In the genomic region with DNA sequence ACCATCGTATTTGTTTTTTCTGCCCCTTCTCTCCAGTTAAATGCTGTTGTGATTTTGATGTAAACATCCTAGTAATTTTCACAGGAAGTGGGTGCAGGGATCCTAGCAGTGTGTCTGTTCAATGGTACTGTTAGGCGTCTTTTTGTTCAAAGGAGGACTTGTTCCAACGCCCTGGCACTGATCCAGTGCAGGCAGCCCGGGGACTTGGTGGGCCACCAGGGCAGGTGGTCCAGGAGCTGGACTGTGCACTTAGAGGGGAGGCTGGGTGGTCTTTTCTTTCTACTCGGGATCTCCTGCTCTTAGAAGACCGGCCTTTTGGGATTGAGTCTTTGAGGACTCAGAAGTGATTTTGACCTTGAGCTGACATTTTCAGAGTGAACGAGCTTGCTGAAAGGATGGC, we compare ENCODE assay signal across 17 cellular contexts. TPM values are rescaled to one million over a fixed set of nuclear protein-coding genes. Genes with fewer than 3 reads are reported as not detected.
DNase-seq lines count a peak whose midpoint lies in the region; ATAC-seq and TF ChIP-seq lines count a peak whose summit lies in the region.
"Had no signal": no experiment of that assay in that cellular context is flagged by ENCODE, and none has a peak within 500 bp of the region (broad histone marks: within the 10 kb centered on the region; RNA-seq: fewer than 3 reads in every experiment).

No MANE protein-coding gene starts in this region.

- 60 to 65% methylated on average over 7 of the region's 7 CpGs for WGBS in sigmoid colon, 2 donors
- 40 to 65% methylated on average over 4 to 7 of the region's 7 CpGs for WGBS in gastroesophageal sphincter (ENCODE audit: low coverage in 1 of 2), 2 donors

- CTCF ChIA-PET in T-cell (lab: Charles Lee): no interaction called here

- peaks cover 58% of the 10 kb centered on the region for H3K4me1 ChIP-seq in CD4-positive, CD25-positive, alpha-beta regulatory T cell (ENCODE audit: control insufficient read depth, insufficient read depth, low read length, poor library complexity, severe bottlenecking)
- H3K4me1 ChIP-seq in sigmoid colon (no peaks in the 10 kb centered on the region), gastroesophageal sphincter (no peaks in the 10 kb centered on the region)
- H3K4me1 ChIP-seq: BLaER1, Peyer's patch had no signal

- intact Hi-C loops in sigmoid colon (cut with DNase I): no loop called here

- no peak for TF ChIP-seq EP300 in sigmoid colon (IDR thresholded peaks at IDR 0.05)
- TF ChIP-seq EP300 in gastroesophageal sphincter (IDR thresholded peaks at IDR 0.05): no peak

- no peak for ATAC-seq in CD4-positive, CD25-positive, alpha-beta regulatory T cell (ENCODE audit: low read depth in 2 of 2)
- no peak for ATAC-seq in T-cell (replicated peaks in 1 of 4)
- no peak for ATAC-seq in activated T-cell treated with anti-CD3 and anti-CD28 coated beads, Interleukin-2, amount 50 U/mL, for 4 hours
- ATAC-seq in HG03095 (IDR thresholded peaks at IDR 0.05; ENCODE audit: unreplicated experiment): no peak
- ATAC-seq in gastroesophageal sphincter: no peak
- ATAC-seq: T-helper 17 cell had no signal

- peak overlapping the region; percentile 86 for H3K27ac ChIP-seq in CD4-positive, CD25-positive, alpha-beta regulatory T cell (ENCODE audit: insufficient read depth, low read length, poor library complexity, severe bottlenecking)
- H3K27ac ChIP-seq in sigmoid colon (no peak overlapping the region), gastroesophageal sphincter (no peak overlapping the region)
- H3K27ac ChIP-seq: BLaER1 had no signal

- TF ChIP-seq POLR2A in sigmoid colon (IDR thresholded peaks at IDR 0.05) (no peak), gastroesophageal sphincter (IDR thresholded peaks at IDR 0.05) (no peak)

- no peaks in the 10 kb centered on the region for H3K36me3 ChIP-seq in CD4-positive, CD25-positive, alpha-beta regulatory T cell (ENCODE audit: control insufficient read depth, insufficient read depth, low read length)
- H3K36me3 ChIP-seq in sigmoid colon: no peaks in the 10 kb centered on the region
- H3K36me3 ChIP-seq in gastroesophageal sphincter: no peaks in the 10 kb centered on the region
- H3K36me3 ChIP-seq: BLaER1, Peyer's patch had no signal

- peak overlapping the region; percentile 96 to 99 (median 97) for H3K27ac Mint-ChIP-seq in CD4-positive, CD25-positive, alpha-beta regulatory T cell
- peak overlapping the region; percentile 69 to 82 for H3K27ac Mint-ChIP-seq in T-cell
- H3K27ac Mint-ChIP-seq: H9 had no signal

- peak overlapping the region; percentile 49 for H3K4me3 ChIP-seq in CD4-positive, CD25-positive, alpha-beta regulatory T cell (ENCODE audit: low read depth, low read length)
- no peak overlapping the region for H3K4me3 ChIP-seq in sigmoid colon
- no peak overlapping the region for H3K4me3 ChIP-seq in gastroesophageal sphincter
- H3K4me3 ChIP-seq: BLaER1, Peyer's patch had no signal

- peaks cover 4% of the 10 kb centered on the region for H3K27me3 Mint-ChIP-seq in CD4-positive, CD25-positive, alpha-beta regulatory T cell
- H3K27me3 Mint-ChIP-seq in T-cell: peaks cover 0 to 3% of the 10 kb centered on the region in 2 donors
- H3K27me3 Mint-ChIP-seq in activated T-cell treated with anti-CD3 and anti-CD28 coated beads, Interleukin-2, amount 50 U/mL, for 4 hours (ENCODE audit: low read depth): peaks cover 3% of the 10 kb centered on the region

- no peaks in the 10 kb centered on the region for H3K9me3 ChIP-seq in CD4-positive, CD25-positive, alpha-beta regulatory T cell (ENCODE audit: control insufficient read depth in 2 of 2, low read length in 2 of 2)
- H3K9me3 ChIP-seq in sigmoid colon (peaks cover 0 to 4% (median 0%) of the 10 kb centered on the region in 4 donors), gastroesophageal sphincter (no peaks in the 10 kb centered on the region)
- H3K9me3 ChIP-seq: Peyer's patch had no signal

- H3K9me3 Mint-ChIP-seq in CD4-positive, CD25-positive, alpha-beta regulatory T cell: peaks cover 0 to 1% (median 0%) of the 10 kb centered on the region in 7 donors
- H3K9me3 Mint-ChIP-seq in T-cell: no peaks in the 10 kb centered on the region
- no peaks in the 10 kb centered on the region for H3K9me3 Mint-ChIP-seq in activated T-cell treated with anti-CD3 and anti-CD28 coated beads, Interleukin-2, amount 50 U/mL, for 4 hours
- H3K9me3 Mint-ChIP-seq: H9 had no signal

- TF ChIP-seq CTCF in sigmoid colon (IDR thresholded peaks at IDR 0.05): no peak
- TF ChIP-seq CTCF in gastroesophageal sphincter (IDR thresholded peaks at IDR 0.05): no peak

- peaks cover under 1% of the 10 kb centered on the region for H3K36me3 Mint-ChIP-seq in CD4-positive, CD25-positive, alpha-beta regulatory T cell
- H3K36me3 Mint-ChIP-seq in T-cell: no peaks in the 10 kb centered on the region
- no peaks in the 10 kb centered on the region for H3K36me3 Mint-ChIP-seq in activated T-cell treated with anti-CD3 and anti-CD28 coated beads, Interleukin-2, amount 50 U/mL, for 4 hours (ENCODE audit: insufficient read depth)

- H3K27me3 ChIP-seq in CD4-positive, CD25-positive, alpha-beta regulatory T cell (ENCODE audit: control insufficient read depth, insufficient read depth, low read length): no peaks in the 10 kb centered on the region
- H3K27me3 ChIP-seq in sigmoid colon (peaks cover 0 to 12% (median 0%) of the 10 kb centered on the region in 3 donors), gastroesophageal sphincter (peaks cover 45% of the 10 kb centered on the region)
- H3K27me3 ChIP-seq: BLaER1, Peyer's patch had no signal

- H3K4me3 Mint-ChIP-seq in CD4-positive, CD25-positive, alpha-beta regulatory T cell: peak overlapping the region; percentile 12 to 98 (median 61)
- peak overlapping the region in 1 of 3 donors; percentile 33 for H3K4me3 Mint-ChIP-seq in T-cell
- H3K4me3 Mint-ChIP-seq in activated T-cell treated with anti-CD3 and anti-CD28 coated beads, Interleukin-2, amount 50 U/mL, for 4 hours: no peak overlapping the region
- H3K4me3 Mint-ChIP-seq: H9, T-helper 17 cell had no signal

- H3K4me1 Mint-ChIP-seq in CD4-positive, CD25-positive, alpha-beta regulatory T cell: peaks cover 37 to 85% (median 43%) of the 10 kb centered on the region in 4 donors
- peaks cover 33 to 56% (median 43%) of the 10 kb centered on the region in 3 donors for H3K4me1 Mint-ChIP-seq in T-cell
- H3K4me1 Mint-ChIP-seq in activated T-cell treated with anti-CD3 and anti-CD28 coated beads, Interleukin-2, amount 50 U/mL, for 4 hours (ENCODE audit: low read depth): peaks cover 55% of the 10 kb centered on the region

- peak in 1 of 3 donors; percentile 30 for DNase-seq in CD4-positive, CD25-positive, alpha-beta regulatory T cell
- peak; percentile 5 for DNase-seq in COR-L47 (lab: John Stamatoyannopoulos, UW)
- DNase-seq in T-cell: no peak
- peak; percentile 46 for DNase-seq in medulla oblongata (ENCODE audit: extremely low spot score)
- no peak for DNase-seq in activated T-cell treated with anti-CD3 and anti-CD28 coated beads, Interleukin-2, amount 50 U/mL, for 4 hours
- no peak for DNase-seq in sigmoid colon
- DNase-seq: DMS153, H9, NCI-H2029 treated with DMSO at 0.1 percent for 48 hours, NCI-H345, NCI-H82, Peyer's patch, Right ventricle myocardium superior, T-helper 17 cell had no signal

- POLR2A ChIA-PET in T-cell (lab: Charles Lee): no interaction called here

RNA-seq across cellular contexts. Expression of a gene that starts 41.1 kb away (rescaled TPM):
- total RNA-seq in CD4-positive, CD25-positive, alpha-beta regulatory T cell: not detected
- not detected for polyA plus RNA-seq in CD4-positive, CD25-positive, alpha-beta regulatory T cell
- total RNA-seq in T-cell (not detected), sigmoid colon (not detected), gastroesophageal sphincter (not detected)
- not detected for total RNA-seq in activated T-cell treated with anti-CD3 and anti-CD28 coated beads, Interleukin-2, amount 50 U/mL, for 4 hours
- polyA plus RNA-seq in sigmoid colon: under 1 TPM; 0.23 to 0.60 (median 0.46) TPM
- total RNA-seq: H9, Right ventricle myocardium superior, T-helper 17 cell had no signal

Comparison
In these comparisons a context has a peak if more than half of its experiments do, and no peak if none do; other contexts are left out.
1. DNase-seq: peak in COR-L47 (single experiment) and medulla oblongata (single experiment); none in T-cell (0 of 34), activated T-cell treated with anti-CD3 and anti-CD28 coated beads, Interleukin-2, amount 50 U/mL, for 4 hours (single experiment) and sigmoid colon (single experiment).